ENCODE assay signal across 15 cellular contexts in the genomic region with DNA sequence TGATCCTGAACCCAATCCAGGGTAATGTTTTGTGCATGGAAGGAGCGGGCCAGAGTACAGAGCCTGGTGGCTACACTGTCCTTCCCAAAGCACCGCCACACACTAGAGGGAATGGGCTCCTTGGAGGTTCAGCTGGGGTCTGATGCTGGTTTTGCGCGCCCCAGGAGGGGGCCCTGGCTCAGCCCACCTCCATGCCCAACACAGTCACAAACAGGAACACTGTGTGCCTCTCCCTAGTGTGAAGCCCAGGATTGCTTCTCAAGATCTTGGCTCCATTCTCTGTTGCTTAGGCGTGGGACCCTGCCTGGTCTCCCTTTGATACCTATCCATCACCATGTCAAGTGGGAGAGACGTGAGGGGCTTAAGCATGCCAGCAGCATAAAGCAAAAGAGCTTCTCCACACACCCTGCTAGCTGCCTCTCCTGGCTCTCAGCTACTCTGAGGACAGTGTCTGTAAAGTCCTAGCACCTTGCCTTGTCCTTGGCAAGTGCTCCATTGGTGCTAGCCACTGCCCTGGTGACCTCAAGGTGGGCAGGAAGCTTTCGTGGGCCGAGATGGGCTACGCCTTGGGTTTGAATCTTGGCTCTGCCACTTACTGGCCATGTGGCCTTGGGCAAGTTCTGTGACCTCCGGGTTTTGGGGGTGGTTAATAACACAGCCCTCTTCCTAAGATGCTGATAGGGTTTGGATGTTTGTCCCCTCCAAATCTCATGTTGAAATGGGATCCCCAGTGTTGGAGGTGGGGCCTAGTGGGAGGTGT.
A peak's percentile ranks its signal among the peaks of the same experiment; 100 is the strongest.
DNase-seq lines count a peak whose midpoint lies in the region; ATAC-seq and TF ChIP-seq lines count a peak whose summit lies in the region.
"Had no signal": no experiment of that assay in that cellular context is flagged by ENCODE, and none has a peak within 500 bp of the region (broad histone marks: within the 10 kb centered on the region; RNA-seq: fewer than 3 reads in every experiment).

No MANE protein-coding gene starts in this region.

- TF ChIP-seq CTCF in chondrocyte (IDR thresholded peaks at IDR 0.05) (no peak), neural crest cell (conservative IDR thresholded peaks at IDR 0.05) (no peak), upper lobe of right lung (IDR thresholded peaks at IDR 0.05) (no peak)

- no peaks in the 10 kb centered on the region for H3K27me3 ChIP-seq in upper lobe of right lung

- DNase-seq in activated naive CD8-positive, alpha-beta T cell treated with anti-CD3 and anti-CD28 coated beads, Interleukin-2, amount 10 ng/mL, durations not matched to agents 7 days and 5 days: peak; percentile 9
- no peak for DNase-seq in activated naive CD8-positive, alpha-beta T cell treated with anti-CD3 and anti-CD28 coated beads, Interleukin-2, amount 50 U/mL, for 24 hours
- DNase-seq in chondrocyte (ENCODE audit: low spot score): peak; percentile 55
- no peak for DNase-seq in neural crest cell (ENCODE audit: low read depth, low spot score)
- DNase-seq in upper lobe of right lung: peak; percentile 45
- DNase-seq in AML-193 (lab: John Stamatoyannopoulos, UW): no peak
- DNase-seq in SK-N-DZ (ENCODE audit: low spot score): no peak
- DNase-seq: 8988T; CD4-positive, alpha-beta memory T cell; DMS79; EL; HCEC 1CT; HFFc6 had no signal

- ATAC-seq in activated naive CD8-positive, alpha-beta T cell treated with anti-CD3 and anti-CD28 coated beads, Interleukin-2, amount 10 ng/mL, durations not matched to agents 7 days and 5 days (ENCODE audit: low read depth): no peak
- no peak for ATAC-seq in activated naive CD8-positive, alpha-beta T cell treated with anti-CD3 and anti-CD28 coated beads, Interleukin-2, amount 50 U/mL, for 24 hours
- no peak for ATAC-seq in upper lobe of right lung
- no peak for ATAC-seq in HG03108 (IDR thresholded peaks at IDR 0.05; ENCODE audit: unreplicated experiment)

- peaks cover 8% of the 10 kb centered on the region for H3K4me1 ChIP-seq in upper lobe of right lung

- no peaks in the 10 kb centered on the region for H3K9me3 ChIP-seq in upper lobe of right lung

- no peak overlapping the region for H3K27ac Mint-ChIP-seq in activated naive CD8-positive, alpha-beta T cell treated with anti-CD3 and anti-CD28 coated beads, Interleukin-2, amount 10 ng/mL, durations not matched to agents 7 days and 5 days
- H3K27ac Mint-ChIP-seq in activated naive CD8-positive, alpha-beta T cell treated with anti-CD3 and anti-CD28 coated beads, Interleukin-2, amount 50 U/mL, for 24 hours: no peak overlapping the region
- H3K27ac Mint-ChIP-seq in chondrocyte (ENCODE audit: unreplicated experiment) (no peak overlapping the region), neural crest cell (ENCODE audit: unreplicated experiment) (peak overlapping the region; percentile 50)
- H3K27ac Mint-ChIP-seq: HFFc6 had no signal

- intact Hi-C loops in upper lobe of right lung (cut with DNase I): no loop called here

- H3K27ac ChIP-seq in upper lobe of right lung: no peak overlapping the region
- H3K27ac ChIP-seq: C4-2B had no signal

- no peaks in the 10 kb centered on the region for H3K9me3 Mint-ChIP-seq in activated naive CD8-positive, alpha-beta T cell treated with anti-CD3 and anti-CD28 coated beads, Interleukin-2, amount 10 ng/mL, durations not matched to agents 7 days and 5 days
- H3K9me3 Mint-ChIP-seq in activated naive CD8-positive, alpha-beta T cell treated with anti-CD3 and anti-CD28 coated beads, Interleukin-2, amount 50 U/mL, for 24 hours: no peaks in the 10 kb centered on the region
- no peaks in the 10 kb centered on the region for H3K9me3 Mint-ChIP-seq in chondrocyte (ENCODE audit: low read depth)
- no peaks in the 10 kb centered on the region for H3K9me3 Mint-ChIP-seq in neural crest cell

- no peaks in the 10 kb centered on the region for H3K36me3 ChIP-seq in upper lobe of right lung

- H3K36me3 Mint-ChIP-seq in activated naive CD8-positive, alpha-beta T cell treated with anti-CD3 and anti-CD28 coated beads, Interleukin-2, amount 10 ng/mL, durations not matched to agents 7 days and 5 days: no peaks in the 10 kb centered on the region
- no peaks in the 10 kb centered on the region for H3K36me3 Mint-ChIP-seq in activated naive CD8-positive, alpha-beta T cell treated with anti-CD3 and anti-CD28 coated beads, Interleukin-2, amount 50 U/mL, for 24 hours (ENCODE audit: low read depth)
- no peaks in the 10 kb centered on the region for H3K36me3 Mint-ChIP-seq in chondrocyte (ENCODE audit: low read depth)
- peaks cover 3% of the 10 kb centered on the region for H3K36me3 Mint-ChIP-seq in neural crest cell (ENCODE audit: low read depth)
- H3K36me3 Mint-ChIP-seq: CD4-positive, alpha-beta memory T cell had no signal

- no peaks in the 10 kb centered on the region for H3K4me1 Mint-ChIP-seq in activated naive CD8-positive, alpha-beta T cell treated with anti-CD3 and anti-CD28 coated beads, Interleukin-2, amount 10 ng/mL, durations not matched to agents 7 days and 5 days
- H3K4me1 Mint-ChIP-seq in activated naive CD8-positive, alpha-beta T cell treated with anti-CD3 and anti-CD28 coated beads, Interleukin-2, amount 50 U/mL, for 24 hours: no peaks in the 10 kb centered on the region
- peaks cover 7% of the 10 kb centered on the region for H3K4me1 Mint-ChIP-seq in chondrocyte (ENCODE audit: low read depth)
- H3K4me1 Mint-ChIP-seq in neural crest cell: peaks cover 16% of the 10 kb centered on the region

- H3K4me3 ChIP-seq in upper lobe of right lung: no peak overlapping the region

- H3K27me3 Mint-ChIP-seq in activated naive CD8-positive, alpha-beta T cell treated with anti-CD3 and anti-CD28 coated beads, Interleukin-2, amount 10 ng/mL, durations not matched to agents 7 days and 5 days: no peaks in the 10 kb centered on the region
- H3K27me3 Mint-ChIP-seq in activated naive CD8-positive, alpha-beta T cell treated with anti-CD3 and anti-CD28 coated beads, Interleukin-2, amount 50 U/mL, for 24 hours: no peaks in the 10 kb centered on the region
- H3K27me3 Mint-ChIP-seq in chondrocyte (ENCODE audit: low read depth) (peaks cover 2% of the 10 kb centered on the region), neural crest cell (ENCODE audit: low read depth) (no peaks in the 10 kb centered on the region)

- no peak overlapping the region for H3K4me3 Mint-ChIP-seq in activated naive CD8-positive, alpha-beta T cell treated with anti-CD3 and anti-CD28 coated beads, Interleukin-2, amount 10 ng/mL, durations not matched to agents 7 days and 5 days
- H3K4me3 Mint-ChIP-seq in activated naive CD8-positive, alpha-beta T cell treated with anti-CD3 and anti-CD28 coated beads, Interleukin-2, amount 50 U/mL, for 24 hours: no peak overlapping the region
- no peak overlapping the region for H3K4me3 Mint-ChIP-seq in chondrocyte (ENCODE audit: unreplicated experiment)
- H3K4me3 Mint-ChIP-seq in neural crest cell: no peak overlapping the region
- H3K4me3 Mint-ChIP-seq: CD4-positive, alpha-beta memory T cell; HFFc6 had no signal

- POLR2A ChIA-PET in activated naive CD8-positive, alpha-beta T cell treated with anti-CD3 and anti-CD28 coated beads, Interleukin-2, amount 10 ng/mL, durations not matched to agents 7 days and 5 days (lab: Charles Lee): no interaction called here

Comparison
In these comparisons a context has a peak if more than half of its experiments do, and no peak if none do; other contexts are left out.
1. DNase-seq: peak in activated naive CD8-positive, alpha-beta T cell treated with anti-CD3 and anti-CD28 coated beads, Interleukin-2, amount 10 ng/mL, durations not matched to agents 7 days and 5 days (single experiment), chondrocyte (single experiment) and upper lobe of right lung (single experiment); none in activated naive CD8-positive, alpha-beta T cell treated with anti-CD3 and anti-CD28 coated beads, Interleukin-2, amount 50 U/mL, for 24 hours (single experiment), neural crest cell (single experiment), AML-193 (0 of 2) and SK-N-DZ (single experiment).